24 cellular contexts compared by ENCODE assay signal in the genomic region with DNA sequence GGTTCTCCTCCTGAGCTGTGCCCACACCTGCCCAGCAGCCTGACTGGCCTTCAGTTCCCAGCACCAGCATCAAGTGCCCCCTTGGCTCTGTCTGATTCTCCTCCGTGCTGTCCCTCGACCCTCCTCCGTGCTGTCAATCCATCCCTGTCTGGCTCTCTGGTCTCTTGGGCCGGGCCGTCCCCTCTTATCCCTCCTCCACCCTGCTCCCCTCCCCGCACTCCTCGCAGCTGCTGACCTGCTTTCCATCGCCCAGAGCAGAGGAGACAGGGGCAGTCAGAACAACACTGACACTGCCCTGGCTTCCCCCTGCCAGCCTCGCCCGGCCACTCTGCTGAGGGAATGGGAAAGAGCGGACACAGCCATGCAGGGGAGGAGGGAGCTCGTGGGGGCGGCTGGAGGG.
"Had no signal": no experiment of that assay in that cellular context is flagged by ENCODE, and none has a peak within 500 bp of the region (broad histone marks: within the 10 kb centered on the region; RNA-seq: fewer than 3 reads in every experiment).

No MANE protein-coding gene starts in this region.

- H3K36me3 ChIP-seq: brain microvascular endothelial cell had no signal

- H3K36me3 Mint-ChIP-seq: activated CD4-positive, alpha-beta memory T cell treated with anti-CD3 and anti-CD28 coated beads for 36 hours; activated CD8-positive, alpha-beta memory T cell treated with anti-CD3 and anti-CD28 coated beads, Interleukin-2, amount 10 ng/mL, durations not matched to agents 7 days and 5 days; activated naive CD4-positive, alpha-beta T cell treated with anti-CD3 and anti-CD28 coated beads, Interleukin-2, amount 50 U/mL, for 24 hours; activated naive CD8-positive, alpha-beta T cell treated with anti-CD3 and anti-CD28 coated beads, Interleukin-2, amount 10 ng/mL, durations not matched to agents 7 days and 5 days had no signal

- H3K27ac Mint-ChIP-seq: activated CD4-positive, alpha-beta memory T cell treated with anti-CD3 and anti-CD28 coated beads for 36 hours; activated CD4-positive, alpha-beta T cell treated with anti-CD3 and anti-CD28 coated beads for 36 hours; activated CD4-positive, alpha-beta T cell treated with anti-CD3 and anti-CD28 coated beads, Interleukin-2, amount 10 ng/mL, durations not matched to agents 24 days and 14 days; activated CD8-positive, alpha-beta memory T cell treated with anti-CD3 and anti-CD28 coated beads, Interleukin-2, amount 10 ng/mL, durations not matched to agents 7 days and 5 days; activated CD8-positive, alpha-beta T cell treated with anti-CD3 and anti-CD28 coated beads, Interleukin-2, amount 10 ng/mL, durations not matched to agents 7 days and 5 days; activated naive CD4-positive, alpha-beta T cell treated with anti-CD3 and anti-CD28 coated beads for 36 hours; activated naive CD4-positive, alpha-beta T cell treated with anti-CD3 and anti-CD28 coated beads, Interleukin-2, amount 50 U/mL, for 24 hours; activated naive CD8-positive, alpha-beta T cell treated with anti-CD3 and anti-CD28 coated beads, Interleukin-2, amount 10 ng/mL, durations not matched to agents 7 days and 5 days; activated T-helper 1 cell treated with anti-CD3 and anti-CD28 coated beads, Interleukin-12 subunit alpha, Interleukin-12 subunit beta, Interleukin-2, Interleukin-4 antibody, amounts not matched to agents 30 ng/mL and 10 ng/mL and 1 ng/mL, durations not matched to agents 14 hours and 24 hours and 36 hours; activated T-helper 2 cell treated with anti-CD3 and anti-CD28 coated beads, Interferon-gamma antibody, Interleukin-2, Interleukin-4, amounts not matched to agents 10 μg/mL and 5 μg/mL and 100 μg/mL, durations not matched to agents 14 hours and 24 hours and 36 hours had no signal

- H3K27me3 ChIP-seq: brain microvascular endothelial cell had no signal

- H3K27ac ChIP-seq: brain microvascular endothelial cell had no signal

- H3K4me3 Mint-ChIP-seq: activated CD4-positive, alpha-beta memory T cell treated with anti-CD3 and anti-CD28 coated beads for 36 hours; activated CD4-positive, alpha-beta T cell treated with anti-CD3 and anti-CD28 coated beads for 36 hours; activated CD4-positive, alpha-beta T cell treated with anti-CD3 and anti-CD28 coated beads, Interleukin-2, amount 10 ng/mL, durations not matched to agents 24 days and 14 days; activated CD8-positive, alpha-beta memory T cell treated with anti-CD3 and anti-CD28 coated beads, Interleukin-2, amount 10 ng/mL, durations not matched to agents 7 days and 5 days; activated CD8-positive, alpha-beta T cell treated with anti-CD3 and anti-CD28 coated beads, Interleukin-2, amount 10 ng/mL, durations not matched to agents 7 days and 5 days; activated naive CD4-positive, alpha-beta T cell treated with anti-CD3 and anti-CD28 coated beads for 36 hours; activated naive CD4-positive, alpha-beta T cell treated with anti-CD3 and anti-CD28 coated beads, Interleukin-2, amount 50 U/mL, for 24 hours; activated naive CD8-positive, alpha-beta T cell treated with anti-CD3 and anti-CD28 coated beads, Interleukin-2, amount 10 ng/mL, durations not matched to agents 7 days and 5 days; activated T-helper 1 cell treated with anti-CD3 and anti-CD28 coated beads, Interleukin-12 subunit alpha, Interleukin-12 subunit beta, Interleukin-2, Interleukin-4 antibody, amounts not matched to agents 30 ng/mL and 10 ng/mL and 1 ng/mL, durations not matched to agents 14 hours and 24 hours and 36 hours had no signal

- H3K9me3 Mint-ChIP-seq: activated CD4-positive, alpha-beta memory T cell treated with anti-CD3 and anti-CD28 coated beads for 36 hours; activated CD4-positive, alpha-beta T cell treated with anti-CD3 and anti-CD28 coated beads, Interleukin-2, amount 10 ng/mL, durations not matched to agents 24 days and 14 days; activated naive CD4-positive, alpha-beta T cell treated with anti-CD3 and anti-CD28 coated beads for 36 hours; activated naive CD8-positive, alpha-beta T cell treated with anti-CD3 and anti-CD28 coated beads, Interleukin-2, amount 10 ng/mL, durations not matched to agents 7 days and 5 days; activated T-helper 1 cell treated with anti-CD3 and anti-CD28 coated beads, Interleukin-12 subunit alpha, Interleukin-12 subunit beta, Interleukin-2, Interleukin-4 antibody, amounts not matched to agents 30 ng/mL and 10 ng/mL and 1 ng/mL, durations not matched to agents 14 hours and 24 hours and 36 hours; activated T-helper 2 cell treated with anti-CD3 and anti-CD28 coated beads, Interferon-gamma antibody, Interleukin-2, Interleukin-4, amounts not matched to agents 10 μg/mL and 5 μg/mL and 100 μg/mL, durations not matched to agents 14 hours and 24 hours and 36 hours had no signal

- H3K4me1 Mint-ChIP-seq: activated CD4-positive, alpha-beta T cell treated with anti-CD3 and anti-CD28 coated beads for 36 hours; activated CD4-positive, alpha-beta T cell treated with anti-CD3 and anti-CD28 coated beads, Interleukin-2, amount 10 ng/mL, durations not matched to agents 24 days and 14 days; activated CD8-positive, alpha-beta memory T cell treated with anti-CD3 and anti-CD28 coated beads, Interleukin-2, amount 10 ng/mL, durations not matched to agents 7 days and 5 days; activated naive CD4-positive, alpha-beta T cell treated with anti-CD3 and anti-CD28 coated beads, Interleukin-2, amount 50 U/mL, for 24 hours; activated naive CD8-positive, alpha-beta T cell treated with anti-CD3 and anti-CD28 coated beads, Interleukin-2, amount 10 ng/mL, durations not matched to agents 7 days and 5 days had no signal

- DNase-seq: activated CD4-positive, alpha-beta memory T cell treated with anti-CD3 and anti-CD28 coated beads for 36 hours; activated CD4-positive, alpha-beta T cell treated with anti-CD3 and anti-CD28 coated beads for 36 hours; activated CD4-positive, alpha-beta T cell treated with anti-CD3 and anti-CD28 coated beads, Interleukin-2, amount 10 ng/mL, durations not matched to agents 24 days and 14 days; activated CD4-positive, CD25-positive, alpha-beta regulatory T cell; activated CD4-positive, CD25-positive, alpha-beta regulatory T cell treated with anti-CD3 and anti-CD28 coated beads, Interleukin-2, amount 50 U/mL, for 72 hours; activated CD8-positive, alpha-beta memory T cell treated with anti-CD3 and anti-CD28 coated beads, Interleukin-2, amount 10 ng/mL, durations not matched to agents 7 days and 5 days; activated CD8-positive, alpha-beta memory T cell treated with anti-CD3 and anti-CD28 coated beads, Interleukin-2, amount 50 U/mL, for 4 hours; activated CD8-positive, alpha-beta T cell treated with anti-CD3 and anti-CD28 coated beads, Interleukin-2, amount 10 ng/mL, durations not matched to agents 7 days and 5 days; activated effector memory CD4-positive, alpha-beta T cell treated with anti-CD3 and anti-CD28 coated beads, Interleukin-2, amount 50 U/mL, for 16 hours; activated naive CD4-positive, alpha-beta T cell treated with anti-CD3 and anti-CD28 coated beads for 36 hours; activated naive CD8-positive, alpha-beta T cell treated with anti-CD3 and anti-CD28 coated beads, Interleukin-2, amount 10 ng/mL, durations not matched to agents 7 days and 5 days; activated T-cell treated with anti-CD3 and anti-CD28 coated beads, Interleukin-2, amount 50 U/mL, for 1 hour; activated T-cell treated with anti-CD3 and anti-CD28 coated beads, Interleukin-2, amount 50 U/mL, for 48 hours; brain microvascular endothelial cell; caudate nucleus; cortex of kidney; dermis blood vessel endothelial cell; effector CD8-positive, alpha-beta T cell; foreskin fibroblast; T-helper 2 cell had no signal

- H3K27me3 Mint-ChIP-seq: activated CD4-positive, alpha-beta T cell treated with anti-CD3 and anti-CD28 coated beads, Interleukin-2, amount 10 ng/mL, durations not matched to agents 24 days and 14 days; activated CD8-positive, alpha-beta memory T cell treated with anti-CD3 and anti-CD28 coated beads, Interleukin-2, amount 10 ng/mL, durations not matched to agents 7 days and 5 days had no signal

- ATAC-seq: activated CD4-positive, alpha-beta T cell treated with anti-CD3 and anti-CD28 coated beads for 36 hours; activated CD8-positive, alpha-beta memory T cell treated with anti-CD3 and anti-CD28 coated beads, Interleukin-2, amount 10 ng/mL, durations not matched to agents 7 days and 5 days; activated CD8-positive, alpha-beta T cell treated with anti-CD3 and anti-CD28 coated beads, Interleukin-2, amount 10 ng/mL, durations not matched to agents 7 days and 5 days; esophagus mucosa had no signal
